ENCODE assay signal across 20 cellular contexts in genomic region chr12:849192-849527, GRCh38.
DNase-seq lines count a peak whose midpoint lies in the region; ATAC-seq and TF ChIP-seq lines count a peak whose summit lies in the region.
"Had no signal": no experiment of that assay in that cellular context is flagged by ENCODE, and none has a peak within 500 bp of the region (broad histone marks: within the 10 kb centered on the region; RNA-seq: fewer than 3 reads in every experiment).

No MANE protein-coding gene starts in this region.

- H3K27me3 ChIP-seq in ascending aorta = no peaks in the 10 kb centered on the region
- H3K27me3 ChIP-seq: adrenal gland, esophagus muscularis mucosa, right atrium auricular region, thyroid gland had no signal

- TF ChIP-seq CTCF in natural killer cell (IDR thresholded peaks at IDR 0.05) (no peak), ascending aorta (IDR thresholded peaks at IDR 0.05) (no peak)

- H3K9me3 ChIP-seq in ascending aorta = no peaks in the 10 kb centered on the region
- H3K9me3 ChIP-seq: adrenal gland, esophagus muscularis mucosa, left ventricle myocardium inferior, right atrium auricular region, thyroid gland had no signal

- no peak for DNase-seq in stimulated activated naive CD8-positive, alpha-beta T cell treated with anti-CD3 and anti-CD28 coated beads, Interleukin-15, Interleukin-2, amounts not matched to agents 100 U/mL and 50 U/mL, for 24 hours
- DNase-seq in natural killer cell (no peak), ascending aorta (ENCODE audit: low spot score in 2 of 2) (no peak)
- DNase-seq: activated CD4-positive, alpha-beta T cell treated with anti-CD3 and anti-CD28 coated beads, Interleukin-2, amount 50 U/mL, for 1 hour; adrenal gland; caudate nucleus; effector CD4-positive, alpha-beta T cell; KBM-7; left ventricle myocardium inferior; NCI-H1930; NCI-H345; NK-92 treated with Interleukin-12 subunit alpha and Interleukin-12 subunit beta, amount 100 ng/mL, for 24 hours; RPMI8226; thyroid gland had no signal

- peaks cover 27% of the 10 kb centered on the region for H3K36me3 Mint-ChIP-seq in stimulated activated naive CD8-positive, alpha-beta T cell treated with anti-CD3 and anti-CD28 coated beads, Interleukin-15, Interleukin-2, amounts not matched to agents 100 ng/mL and 50 ng/mL, for 24 hours (ENCODE audit: low read depth)
- H3K36me3 Mint-ChIP-seq in activated naive CD8-positive, alpha-beta T cell = peaks cover 10% of the 10 kb centered on the region
- no peaks in the 10 kb centered on the region for H3K36me3 Mint-ChIP-seq in natural killer cell

- no peaks in the 10 kb centered on the region for H3K9me3 Mint-ChIP-seq in stimulated activated naive CD8-positive, alpha-beta T cell treated with anti-CD3 and anti-CD28 coated beads, Interleukin-15, Interleukin-2, amounts not matched to agents 100 ng/mL and 50 ng/mL, for 24 hours
- H3K9me3 Mint-ChIP-seq in activated naive CD8-positive, alpha-beta T cell (ENCODE audit: low read depth) = peaks cover 4% of the 10 kb centered on the region
- no peaks in the 10 kb centered on the region for H3K9me3 Mint-ChIP-seq in natural killer cell

- H3K4me1 ChIP-seq in ascending aorta = peaks cover 0 to 24% of the 10 kb centered on the region in 2 donors

- intact Hi-C loops in natural killer cell (cut with micrococcal nuclease) (no loop called here), ascending aorta (cut with DNase I) (no loop called here)

- H3K27me3 Mint-ChIP-seq in stimulated activated naive CD8-positive, alpha-beta T cell treated with anti-CD3 and anti-CD28 coated beads, Interleukin-15, Interleukin-2, amounts not matched to agents 100 ng/mL and 50 ng/mL, for 24 hours = no peaks in the 10 kb centered on the region
- no peaks in the 10 kb centered on the region for H3K27me3 Mint-ChIP-seq in activated naive CD8-positive, alpha-beta T cell
- H3K27me3 Mint-ChIP-seq in natural killer cell (ENCODE audit: low read depth in 2 of 2) = no peaks in the 10 kb centered on the region

- peak overlapping the region; percentile 87 for H3K27ac Mint-ChIP-seq in stimulated activated naive CD8-positive, alpha-beta T cell treated with anti-CD3 and anti-CD28 coated beads, Interleukin-15, Interleukin-2, amounts not matched to agents 100 ng/mL and 50 ng/mL, for 24 hours
- peak overlapping the region; percentile 92 for H3K27ac Mint-ChIP-seq in activated naive CD8-positive, alpha-beta T cell
- peak overlapping the region; percentile 2 to 17 for H3K27ac Mint-ChIP-seq in natural killer cell

- peak overlapping the region in 1 of 2 donors; percentile 38 for H3K27ac ChIP-seq in ascending aorta
- H3K27ac ChIP-seq: esophagus muscularis mucosa, left ventricle myocardium inferior, right atrium auricular region, thyroid gland had no signal

- H3K4me3 ChIP-seq in ascending aorta = no peak overlapping the region
- H3K4me3 ChIP-seq: adrenal gland, esophagus muscularis mucosa, left ventricle myocardium inferior, right atrium auricular region, thyroid gland had no signal

- H3K4me3 Mint-ChIP-seq in stimulated activated naive CD8-positive, alpha-beta T cell treated with anti-CD3 and anti-CD28 coated beads, Interleukin-15, Interleukin-2, amounts not matched to agents 100 ng/mL and 50 ng/mL, for 24 hours = no peak overlapping the region
- H3K4me3 Mint-ChIP-seq in activated naive CD8-positive, alpha-beta T cell = peak overlapping the region; percentile 30
- H3K4me3 Mint-ChIP-seq in natural killer cell = no peak overlapping the region

- ATAC-seq in stimulated activated naive CD8-positive, alpha-beta T cell treated with anti-CD3 and anti-CD28 coated beads, Interleukin-15, Interleukin-2, amounts not matched to agents 100 U/mL and 50 U/mL, for 24 hours = no peak
- ATAC-seq in natural killer cell (no peak), GM19397 (IDR thresholded peaks at IDR 0.05; ENCODE audit: unreplicated experiment) (no peak), HG03045 (IDR thresholded peaks at IDR 0.05; ENCODE audit: unreplicated experiment) (no peak)

- H3K4me1 Mint-ChIP-seq in stimulated activated naive CD8-positive, alpha-beta T cell treated with anti-CD3 and anti-CD28 coated beads, Interleukin-15, Interleukin-2, amounts not matched to agents 100 ng/mL and 50 ng/mL, for 24 hours (ENCODE audit: low read depth) = peaks cover 61% of the 10 kb centered on the region
- H3K4me1 Mint-ChIP-seq in activated naive CD8-positive, alpha-beta T cell (ENCODE audit: low read depth) = peaks cover 61% of the 10 kb centered on the region
- peaks cover 39 to 41% of the 10 kb centered on the region in 2 donors for H3K4me1 Mint-ChIP-seq in natural killer cell

- H3K36me3 ChIP-seq in ascending aorta = no peaks in the 10 kb centered on the region
- H3K36me3 ChIP-seq: adrenal gland, esophagus muscularis mucosa, right atrium auricular region, thyroid gland had no signal

Comparison
In these comparisons a context has a peak if more than half of its experiments do, and no peak if none do; other contexts are left out.
1. H3K27ac Mint-ChIP-seq: peak in every context shown above with its lines; median percentile 92 in activated naive CD8-positive, alpha-beta T cell; 87 in stimulated activated naive CD8-positive, alpha-beta T cell treated with anti-CD3 and anti-CD28 coated beads, Interleukin-15, Interleukin-2, amounts not matched to agents 100 ng/mL and 50 ng/mL, for 24 hours; 10 in natural killer cell.